ENCODE assay signal across 19 cellular contexts in the genomic region with DNA sequence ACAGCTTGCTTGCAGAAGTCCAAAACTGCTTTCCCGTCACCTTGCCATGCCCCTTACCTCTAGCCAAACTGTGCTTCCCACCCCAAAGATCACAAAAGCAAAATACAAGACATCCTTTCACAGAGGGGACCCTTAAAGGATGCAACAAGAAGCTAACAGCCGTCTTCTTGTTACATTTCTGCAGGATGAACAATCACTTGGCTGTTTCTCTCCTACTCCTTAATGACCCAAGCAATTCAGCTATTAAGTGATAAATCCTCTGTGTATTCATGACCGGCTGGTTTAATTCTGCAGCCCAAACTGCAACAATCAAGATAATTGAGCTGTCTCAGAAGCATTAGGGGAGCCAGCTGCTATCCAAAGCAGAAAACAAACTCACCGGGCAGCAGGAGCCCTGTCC.
DNase-seq lines count a peak whose midpoint lies in the region; ATAC-seq, FAIRE-seq and TF ChIP-seq lines count a peak whose summit lies in the region.
"Had no signal": no experiment of that assay in that cellular context is flagged by ENCODE, and none has a peak within 500 bp of the region (broad histone marks: within the 10 kb centered on the region; RNA-seq: fewer than 3 reads in every experiment).

No MANE protein-coding gene starts in this region.

- no peaks in the 10 kb centered on the region for H3K27me3 ChIP-seq in left ventricle myocardium inferior (ENCODE audit: low read depth)

- peak; percentile 20 for ATAC-seq in left ventricle myocardium superior
- no peak for ATAC-seq in activated CD8-positive, alpha-beta T cell treated with anti-CD3 and anti-CD28 coated beads, Interleukin-2, amount 10 ng/mL, durations not matched to agents 7 days and 5 days

- CTCF ChIA-PET in activated CD8-positive, alpha-beta T cell treated with anti-CD3 and anti-CD28 coated beads, Interleukin-2, amount 10 ng/mL, durations not matched to agents 7 days and 5 days (lab: Charles Lee): interaction anchor here (2.1 kb wide), 1 partner anchor 106 kb away, joined by 6 read pairs; no protein-coding TSS in a partner anchor

- FAIRE-seq in RCC 7860 (lab: Jason Lieb, UNC): no peak

- peaks cover 3% of the 10 kb centered on the region for H3K27me3 Mint-ChIP-seq in activated CD8-positive, alpha-beta T cell treated with anti-CD3 and anti-CD28 coated beads, Interleukin-2, amount 10 ng/mL, durations not matched to agents 7 days and 5 days (ENCODE audit: low read depth)

- TF ChIP-seq CTCF in left ventricle myocardium inferior (IDR thresholded peaks at IDR 0.05; ENCODE audit: borderline replicate concordance): no peak

- no peak overlapping the region for H3K4me3 Mint-ChIP-seq in activated CD8-positive, alpha-beta T cell treated with anti-CD3 and anti-CD28 coated beads, Interleukin-2, amount 10 ng/mL, durations not matched to agents 7 days and 5 days
- H3K4me3 Mint-ChIP-seq: CD14-positive monocyte had no signal

- POLR2A ChIA-PET in activated CD8-positive, alpha-beta T cell treated with anti-CD3 and anti-CD28 coated beads, Interleukin-2, amount 10 ng/mL, durations not matched to agents 7 days and 5 days (lab: Charles Lee): no interaction called here

- H3K4me1 Mint-ChIP-seq in activated CD8-positive, alpha-beta T cell treated with anti-CD3 and anti-CD28 coated beads, Interleukin-2, amount 10 ng/mL, durations not matched to agents 7 days and 5 days (ENCODE audit: low read depth): no peaks in the 10 kb centered on the region
- H3K4me1 Mint-ChIP-seq: CD14-positive monocyte had no signal

- H3K36me3 Mint-ChIP-seq in activated CD8-positive, alpha-beta T cell treated with anti-CD3 and anti-CD28 coated beads, Interleukin-2, amount 10 ng/mL, durations not matched to agents 7 days and 5 days (ENCODE audit: low read depth): no peaks in the 10 kb centered on the region
- H3K36me3 Mint-ChIP-seq: CD14-positive monocyte had no signal

- DNase-seq in left ventricle myocardium superior (no peak), left ventricle myocardium inferior (no peak), NCI-H748 (lab: John Stamatoyannopoulos, UW; ENCODE audit: unreplicated experiment) (peak; percentile 49), foreskin melanocyte (peak; percentile 72), NCI-H446 (lab: John Stamatoyannopoulos, UW) (no peak), RCC 7860 (ENCODE audit: low spot score) (no peak)
- DNase-seq in activated CD8-positive, alpha-beta T cell treated with anti-CD3 and anti-CD28 coated beads, Interleukin-2, amount 10 ng/mL, durations not matched to agents 7 days and 5 days: no peak
- DNase-seq: ACHN, AML-193, Caco-2, DMS79, GM23248, KBM-7, NCI-H1694 treated with DMSO at 0.1 percent for 48 hours, NCI-H2107, NCI-H446 treated with DMSO at 0.1 percent for 48 hours, T-helper 2 cell had no signal

- H3K9me3 Mint-ChIP-seq in activated CD8-positive, alpha-beta T cell treated with anti-CD3 and anti-CD28 coated beads, Interleukin-2, amount 10 ng/mL, durations not matched to agents 7 days and 5 days (ENCODE audit: insufficient read depth): no peaks in the 10 kb centered on the region
- H3K9me3 Mint-ChIP-seq: CD14-positive monocyte had no signal

- H3K27ac Mint-ChIP-seq in activated CD8-positive, alpha-beta T cell treated with anti-CD3 and anti-CD28 coated beads, Interleukin-2, amount 10 ng/mL, durations not matched to agents 7 days and 5 days: no peak overlapping the region
- H3K27ac Mint-ChIP-seq: CD14-positive monocyte had no signal

- no peaks in the 10 kb centered on the region for H3K36me3 ChIP-seq in left ventricle myocardium inferior

- H3K4me3 ChIP-seq in left ventricle myocardium inferior: no peak overlapping the region
- H3K4me3 ChIP-seq: GM23248 had no signal

- intact Hi-C loops in left ventricle myocardium superior (cut with micrococcal nuclease) (no loop called here), left ventricle myocardium inferior (cut with micrococcal nuclease) (no loop called here)

- H3K4me1 ChIP-seq in left ventricle myocardium inferior: no peaks in the 10 kb centered on the region
- H3K4me1 ChIP-seq: Caco-2 had no signal

- H3K9me3 ChIP-seq in left ventricle myocardium inferior (replicated peaks): no peaks in the 10 kb centered on the region
- H3K9me3 ChIP-seq: Caco-2 had no signal

- no peak overlapping the region for H3K27ac ChIP-seq in left ventricle myocardium inferior (replicated peaks)
- H3K27ac ChIP-seq: GM23248, RWPE1 had no signal

Comparison
In these comparisons a context has a peak if more than half of its experiments do, and no peak if none do; other contexts are left out.
1. DNase-seq: peak in NCI-H748 (single experiment) and foreskin melanocyte (single experiment); none in left ventricle myocardium superior (single experiment), left ventricle myocardium inferior (single experiment), NCI-H446 (0 of 2), RCC 7860 (single experiment) and activated CD8-positive, alpha-beta T cell treated with anti-CD3 and anti-CD28 coated beads, Interleukin-2, amount 10 ng/mL, durations not matched to agents 7 days and 5 days (single experiment).